In the genomic region with DNA sequence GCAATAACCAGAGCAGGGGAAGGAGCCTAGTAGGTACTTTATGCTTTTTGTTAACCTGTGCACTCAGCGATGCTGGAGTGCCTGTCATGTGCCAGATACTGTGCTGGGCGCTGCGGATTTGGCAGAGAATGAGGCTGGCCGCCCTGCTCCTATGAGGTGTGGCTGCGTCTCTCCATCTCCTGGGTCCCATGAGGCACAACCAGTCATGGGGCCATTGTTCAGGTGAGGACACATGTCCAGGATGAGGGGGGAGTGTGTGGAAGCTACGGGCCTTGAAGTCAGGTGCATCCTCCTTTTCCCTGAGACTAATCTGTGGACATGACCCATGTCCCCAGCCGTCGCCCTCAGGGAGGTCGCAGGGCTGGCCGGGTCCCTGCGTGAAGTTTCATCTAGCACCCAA, we compare ENCODE assay signal across 1 cellular context.
TF ChIP-seq lines count a peak whose summit lies in the region.

No MANE protein-coding gene starts in this region.

TF ChIP-seq in H1, 55 proteins besides CTCF, POLR2A, EP300 and RAD21:
- no peak for TF ChIP-seq SP2 (IDR thresholded peaks at IDR 0.05; ENCODE audit: low read length)
- TF ChIP-seq CHD1 (IDR thresholded peaks at IDR 0.05; ENCODE audit: low read depth, low read length): no peak
- no peak for TF ChIP-seq YY1 (IDR thresholded peaks at IDR 0.05; ENCODE audit: low read depth, low read length)
- TF ChIP-seq CBX8 (IDR thresholded peaks at IDR 0.05; ENCODE audit: borderline replicate concordance, low read depth, low read length): no peak
- no peak for TF ChIP-seq GTF2F1 (IDR thresholded peaks at IDR 0.05; ENCODE audit: borderline replicate concordance, low read depth, low read length)
- TF ChIP-seq POLR2AphosphoS5 (IDR thresholded peaks at IDR 0.05; ENCODE audit: low read depth, low read length): no peak
- no peak for TF ChIP-seq ASH2L (IDR thresholded peaks at IDR 0.05; ENCODE audit: low read length)
- no peak for TF ChIP-seq CBX5 (IDR thresholded peaks at IDR 0.05; ENCODE audit: low read depth, low read length)
- no peak for TF ChIP-seq HDAC2 (IDR thresholded peaks at IDR 0.05; ENCODE audit: borderline replicate concordance in 1 of 2, low read depth in 2 of 2, low read length in 2 of 2)
- TF ChIP-seq MAFK (IDR thresholded peaks at IDR 0.05; ENCODE audit: low read depth, low read length): no peak
